In genomic region chr1:171507435-171507834, GRCh38 we compare ENCODE assay signal across 12 cellular contexts. TPM values are rescaled to one million over a fixed set of nuclear protein-coding genes. Genes with fewer than 3 reads are reported as not detected.
A peak's percentile ranks its signal among the peaks of the same experiment; 100 is the strongest.
DNase-seq lines count a peak whose midpoint lies in the region; ATAC-seq and TF ChIP-seq lines count a peak whose summit lies in the region.
"Had no signal": no experiment of that assay in that cellular context is flagged by ENCODE, and none has a peak within 500 bp of the region (broad histone marks: within the 10 kb centered on the region; RNA-seq: fewer than 3 reads in every experiment).

No MANE protein-coding gene starts in this region.

- peak overlapping the region; percentile 50 for H3K4me3 Mint-ChIP-seq in activated T-cell treated with anti-CD3 and anti-CD28 coated beads, Interleukin-2, amount 50 U/mL, for 4 hours
- H3K4me3 Mint-ChIP-seq in progenitor cell of endocrine pancreas (ENCODE audit: low read depth), result no peak overlapping the region

- H3K27ac Mint-ChIP-seq in progenitor cell of endocrine pancreas, result peak overlapping the region; percentile 58

- no peaks in the 10 kb centered on the region for H3K27me3 Mint-ChIP-seq in activated T-cell treated with anti-CD3 and anti-CD28 coated beads, Interleukin-2, amount 50 U/mL, for 4 hours (ENCODE audit: low read depth)
- no peaks in the 10 kb centered on the region for H3K27me3 Mint-ChIP-seq in progenitor cell of endocrine pancreas

- no peak for DNase-seq in activated T-cell treated with anti-CD3 and anti-CD28 coated beads, Interleukin-2, amount 50 U/mL, for 4 hours
- DNase-seq in activated T-cell treated with anti-CD3 and anti-CD28 coated beads, Interleukin-2, amount 50 U/mL, for 48 hours, result no peak
- DNase-seq in amniotic epithelial cell (ENCODE audit: low read depth) (peak; percentile 15), progenitor cell of endocrine pancreas (ENCODE audit: low spot score, unreplicated experiment) (no peak), glomerular visceral epithelial cell (ENCODE audit: extremely low spot score) (no peak), NCI-H1105 (lab: John Stamatoyannopoulos, UW) (no peak), DMS79 (lab: John Stamatoyannopoulos, UW) (no peak)
- DNase-seq: Caco-2, cortex of kidney, NCI-H2081 had no signal

- peaks cover 12% of the 10 kb centered on the region for H3K36me3 Mint-ChIP-seq in activated T-cell treated with anti-CD3 and anti-CD28 coated beads, Interleukin-2, amount 50 U/mL, for 4 hours (ENCODE audit: insufficient read depth)
- peaks cover 2% of the 10 kb centered on the region for H3K36me3 Mint-ChIP-seq in progenitor cell of endocrine pancreas (ENCODE audit: insufficient read depth)

- TF ChIP-seq CTCF in progenitor cell of endocrine pancreas (IDR thresholded peaks at IDR 0.05; ENCODE audit: unreplicated experiment), result no peak

- no peak for ATAC-seq in activated T-cell treated with anti-CD3 and anti-CD28 coated beads, Interleukin-2, amount 50 U/mL, for 4 hours
- peak; percentile 49 for ATAC-seq in GM21717 (IDR thresholded peaks at IDR 0.05; ENCODE audit: unreplicated experiment)
- ATAC-seq: Panc1 had no signal

- no peaks in the 10 kb centered on the region for H3K9me3 Mint-ChIP-seq in activated T-cell treated with anti-CD3 and anti-CD28 coated beads, Interleukin-2, amount 50 U/mL, for 4 hours
- H3K9me3 Mint-ChIP-seq in progenitor cell of endocrine pancreas (ENCODE audit: low read depth), result no peaks in the 10 kb centered on the region

- peaks cover 94% of the 10 kb centered on the region for H3K4me1 Mint-ChIP-seq in activated T-cell treated with anti-CD3 and anti-CD28 coated beads, Interleukin-2, amount 50 U/mL, for 4 hours (ENCODE audit: low read depth)
- H3K4me1 Mint-ChIP-seq in progenitor cell of endocrine pancreas (ENCODE audit: low read depth), result peaks cover 31% of the 10 kb centered on the region

RNA-seq across cellular contexts. Expression of gene PRRC2C, which starts 22.1 kb away (rescaled TPM):
- total RNA-seq in activated T-cell treated with anti-CD3 and anti-CD28 coated beads, Interleukin-2, amount 50 U/mL, for 4 hours, result 100 to 1,000 TPM; 240 to 248 (median 245) TPM
- total RNA-seq in progenitor cell of endocrine pancreas, result 210 and 213 TPM in 2 replicates
